ENCODE assay signal across 1 cellular context in genomic region chr2:74951211-74951754, GRCh38.
TF ChIP-seq lines count a peak whose summit lies in the region.

No MANE protein-coding gene starts in this region.

TF ChIP-seq in GM23338, 12 proteins besides CTCF, POLR2A, EP300 and RAD21 (continued from another document):
- no peak for TF ChIP-seq REST (IDR thresholded peaks at IDR 0.05; ENCODE audit: unreplicated experiment)
